In genomic region chr1:203268901-203269653, GRCh38 we compare ENCODE assay signal across 8 cellular contexts. TPM values are rescaled to one million over a fixed set of nuclear protein-coding genes. Genes with fewer than 3 reads are reported as not detected.
DNase-seq lines count a peak whose midpoint lies in the region; ATAC-seq, FAIRE-seq and TF ChIP-seq lines count a peak whose summit lies in the region.

No MANE protein-coding gene starts in this region.

- POLR2A ChIA-PET in PC-3 (lab: Charles Lee; ENCODE audit: unreplicated experiment) = interaction anchor here (0.6 kb wide), 1 partner anchor 116 kb away, joined by 4 read pairs; no protein-coding TSS in a partner anchor

- H3F3A ChIP-seq in PC-3 (ENCODE audit: low read length, unreplicated experiment) = no peaks in the 10 kb centered on the region

- no peaks in the 10 kb centered on the region for H3K9me3 ChIP-seq in PC-3 (ENCODE audit: low read length)
- H3K9me3 ChIP-seq in body of pancreas = no peaks in the 10 kb centered on the region
- no peaks in the 10 kb centered on the region for H3K9me3 ChIP-seq in kidney (ENCODE audit: control insufficient read depth in 1 of 2, low read length in 2 of 2)
- no peaks in the 10 kb centered on the region for H3K9me3 ChIP-seq in testis

- H3K4me1 ChIP-seq in PC-3 (ENCODE audit: insufficient read depth, low read length) (peaks cover 20% of the 10 kb centered on the region), body of pancreas (peaks cover 21% of the 10 kb centered on the region), kidney (ENCODE audit: control insufficient read depth in 1 of 2, insufficient read depth in 1 of 2, low read depth in 1 of 2, low read length in 2 of 2) (peaks cover 0 to 12% of the 10 kb centered on the region in 2 donors), testis (peaks cover 22% of the 10 kb centered on the region)

- no peaks in the 10 kb centered on the region for H3K9me3 Mint-ChIP-seq in activated naive CD4-positive, alpha-beta T cell treated with anti-CD3 and anti-CD28 coated beads, Interleukin-2, amount 50 U/mL, for 72 hours

- TF ChIP-seq CTCF in PC-3 (conservative IDR thresholded peaks at IDR 0.05; ENCODE audit: low read depth, low read length) = peak; percentile 98
- TF ChIP-seq CTCF in body of pancreas (IDR thresholded peaks at IDR 0.05) = peak; percentile 82 to 94 (median 89)
- TF ChIP-seq CTCF in kidney (IDR thresholded peaks at IDR 0.05; ENCODE audit: borderline replicate concordance, extremely low read depth, insufficient read depth) = peak; percentile 99
- peak; percentile 93 to 99 (median 97) for TF ChIP-seq CTCF in testis (IDR thresholded peaks at IDR 0.05)

- H3K27ac ChIP-seq in PC-3 (ENCODE audit: low read length) = no peak overlapping the region
- H3K27ac ChIP-seq in body of pancreas = no peak overlapping the region
- no peak overlapping the region for H3K27ac ChIP-seq in kidney (ENCODE audit: low read depth in 2 of 2, low read length in 2 of 2)
- peak overlapping the region in 1 of 2 donors; percentile 31 for H3K27ac ChIP-seq in testis

- 14 to 20% methylated on average over 5 of the region's 5 CpGs for WGBS in body of pancreas, 2 donors
- 31 to 45% methylated on average over 5 of the region's 5 CpGs for WGBS in testis, 2 donors

- no peaks in the 10 kb centered on the region for H3K36me3 Mint-ChIP-seq in activated naive CD4-positive, alpha-beta T cell treated with anti-CD3 and anti-CD28 coated beads, Interleukin-2, amount 50 U/mL, for 72 hours

- TF ChIP-seq POLR2A in body of pancreas (IDR thresholded peaks at IDR 0.05) (no peak), testis (IDR thresholded peaks at IDR 0.05) (no peak)

- peak; percentile 56 to 58 for DNase-seq in activated naive CD4-positive, alpha-beta T cell treated with anti-CD3 and anti-CD28 coated beads, Interleukin-2, amount 50 U/mL, for 72 hours (ENCODE audit: low spot score in 2 of 2)
- no peak for DNase-seq in activated naive CD4-positive, alpha-beta T cell treated with Interleukin-2 at 50 U/mL for 16 hours
- peak; percentile 81 for DNase-seq in M059J (ENCODE audit: low read depth)
- peak; percentile 86 for DNase-seq in PC-3
- DNase-seq in body of pancreas = peak in 3 of 4 donors; percentile 43 to 68 (median 49)
- DNase-seq in kidney = no peak
- peak; percentile 71 for DNase-seq in testis

- H3K36me3 ChIP-seq in PC-3 (ENCODE audit: low read depth, low read length) (no peaks in the 10 kb centered on the region), body of pancreas (replicated peaks in 1 of 2; ENCODE audit: insufficient read depth in 1 of 2, low read depth in 2 of 2) (no peaks in the 10 kb centered on the region), kidney (ENCODE audit: control insufficient read depth in 1 of 2, insufficient read depth in 2 of 2, low read length in 2 of 2) (no peaks in the 10 kb centered on the region), testis (ENCODE audit: low read depth, missing control alignments) (no peaks in the 10 kb centered on the region)

- H3K79me2 ChIP-seq in PC-3 (ENCODE audit: low read length) = no peaks in the 10 kb centered on the region

- BruUV-seq in PC-3 (replicated peaks; lab: Mats Ljungman, UMichigan) = no TSS peak

- CTCF ChIA-PET in PC-3 (lab: Charles Lee) = interaction anchor here (0.6 to 0.7 kb wide), 5 partner anchors 8 to 151 kb away, joined by 3 to 5 read pairs (median 4); no protein-coding TSS in a partner anchor

- peak overlapping the region; percentile 51 for H2AFZ ChIP-seq in PC-3 (ENCODE audit: low read length)

- FAIRE-seq in kidney (lab: Jason Lieb, UNC) = no peak

- no peaks in the 10 kb centered on the region for H3K9me2 ChIP-seq in PC-3 (replicated peaks; ENCODE audit: low read length)

- peaks cover 8% of the 10 kb centered on the region; the same call in 1 of the 2 replicates for H3K27me3 ChIP-seq in PC-3 (ENCODE audit: low read length)
- H3K27me3 ChIP-seq in body of pancreas = no peaks in the 10 kb centered on the region
- H3K27me3 ChIP-seq in testis = no peaks in the 10 kb centered on the region

- H4K20me1 ChIP-seq in PC-3 (ENCODE audit: low read length) = no peaks in the 10 kb centered on the region

- no peak overlapping the region for H3K9ac ChIP-seq in PC-3 (ENCODE audit: low read length)
- H3K9ac ChIP-seq in kidney (ENCODE audit: low read length in 2 of 2) = no peak overlapping the region

- ATAC-seq in activated naive CD4-positive, alpha-beta T cell treated with anti-CD3 and anti-CD28 coated beads, Interleukin-2, amount 50 U/mL, for 72 hours = peak; percentile 33 to 36
- peak; percentile 16 for ATAC-seq in PC-3
- peak; percentile 5 for ATAC-seq in body of pancreas
- no peak for ATAC-seq in GM21515 (IDR thresholded peaks at IDR 0.05; ENCODE audit: unreplicated experiment)

- no peak overlapping the region for H3K27ac Mint-ChIP-seq in activated naive CD4-positive, alpha-beta T cell treated with anti-CD3 and anti-CD28 coated beads, Interleukin-2, amount 50 U/mL, for 72 hours

- no peak overlapping the region for H3K4me2 ChIP-seq in PC-3 (ENCODE audit: low read length)

- intact Hi-C loops in PC-3 (cut with micrococcal nuclease) = loop anchor here (5.0 kb wide), 2 partner anchors 152 to 173 kb away; no protein-coding TSS in a partner anchor
- intact Hi-C loops in body of pancreas (cut with DNase I) = loop anchor here (5.0 kb wide), 2 partner anchors 208 to 223 kb away; partner anchors contain the start of genes OPTC and PRELP
- intact Hi-C loops in kidney (cut with DNase I) = no loop called here
- intact Hi-C loops in testis (cut with DNase I; ENCODE audit: low total_unique reads) = no loop called here

- H3K4me3 ChIP-seq in PC-3 (ENCODE audit: low read length) = no peak overlapping the region
- H3K4me3 ChIP-seq in body of pancreas = no peak overlapping the region
- no peak overlapping the region for H3K4me3 ChIP-seq in kidney (ENCODE audit: low read length in 2 of 2)
- no peak overlapping the region for H3K4me3 ChIP-seq in testis

RNA-seq across cellular contexts. Expression of gene BTG2, which starts 36.2 kb away (rescaled TPM):
- 100 to 1,000 TPM in 1 of 2 donors, 10 to 100 TPM in 1; 87.2 to 185 TPM for total RNA-seq in activated naive CD4-positive, alpha-beta T cell treated with anti-CD3 and anti-CD28 coated beads, Interleukin-2, amount 50 U/mL, for 72 hours
- total RNA-seq in M059J (2014; rRNA removed; shearing (Covaris generic)) = 0.67 and 1.2 TPM in 2 replicates
- total RNA-seq in PC-3 (2014; rRNA removed) = 2.2 and 2.4 TPM in 2 replicates
- 100 to 1,000 TPM; 122 to 160 TPM for total RNA-seq in body of pancreas
- total RNA-seq in kidney = 59.9 TPM
- 156 TPM for polyA plus RNA-seq in kidney (ENCODE audit: insufficient read depth, low read depth, low replicate concordance)
- total RNA-seq in testis = 10 to 100 TPM; 14.5 to 23.8 TPM
- polyA plus RNA-seq in testis (ENCODE audit: insufficient read depth, low read depth, low replicate concordance) = 25.4 TPM

RNA-seq across cellular contexts. Expression of gene CHIT1, which starts 39.6 kb away (rescaled TPM):
- total RNA-seq in activated naive CD4-positive, alpha-beta T cell treated with anti-CD3 and anti-CD28 coated beads, Interleukin-2, amount 50 U/mL, for 72 hours = 1 to 10 TPM; 1.3 to 2.2 TPM
- not detected in 2 replicates for total RNA-seq in M059J (2014; rRNA removed; shearing (Covaris generic))
- 0.06 TPM in 1 of 2 replicates, not detected in the other for total RNA-seq in PC-3 (2014; rRNA removed)
- under 1 TPM in 1 of 2 donors, not detected in 1; 0.26 TPM for total RNA-seq in body of pancreas
- 1.1 TPM for total RNA-seq in kidney
- not detected for polyA plus RNA-seq in kidney (ENCODE audit: insufficient read depth, low read depth, low replicate concordance)
- under 1 TPM; 0.08 to 0.62 TPM for total RNA-seq in testis
- polyA plus RNA-seq in testis (ENCODE audit: insufficient read depth, low read depth, low replicate concordance) = 9.9 TPM

Comparison
In these comparisons a context has a peak if more than half of its experiments do, and no peak if none do; other contexts are left out.
1. DNase-seq: peak in activated naive CD4-positive, alpha-beta T cell treated with anti-CD3 and anti-CD28 coated beads, Interleukin-2, amount 50 U/mL, for 72 hours (2 of 2), M059J (single experiment), PC-3 (single experiment), body of pancreas (3 of 4) and testis (single experiment); none in activated naive CD4-positive, alpha-beta T cell treated with Interleukin-2 at 50 U/mL for 16 hours (single experiment) and kidney (single experiment).
2. intact Hi-C loops: an anchor here in PC-3 (5.0 kb wide) and body of pancreas (5.0 kb wide); none called in kidney and testis.
3. Peak in every context shown above with its lines, with median percentiles within 50 percentile points of each other: CTCF ChIP-seq.